ENCODE assay signal across 8 cellular contexts in the genomic region with DNA sequence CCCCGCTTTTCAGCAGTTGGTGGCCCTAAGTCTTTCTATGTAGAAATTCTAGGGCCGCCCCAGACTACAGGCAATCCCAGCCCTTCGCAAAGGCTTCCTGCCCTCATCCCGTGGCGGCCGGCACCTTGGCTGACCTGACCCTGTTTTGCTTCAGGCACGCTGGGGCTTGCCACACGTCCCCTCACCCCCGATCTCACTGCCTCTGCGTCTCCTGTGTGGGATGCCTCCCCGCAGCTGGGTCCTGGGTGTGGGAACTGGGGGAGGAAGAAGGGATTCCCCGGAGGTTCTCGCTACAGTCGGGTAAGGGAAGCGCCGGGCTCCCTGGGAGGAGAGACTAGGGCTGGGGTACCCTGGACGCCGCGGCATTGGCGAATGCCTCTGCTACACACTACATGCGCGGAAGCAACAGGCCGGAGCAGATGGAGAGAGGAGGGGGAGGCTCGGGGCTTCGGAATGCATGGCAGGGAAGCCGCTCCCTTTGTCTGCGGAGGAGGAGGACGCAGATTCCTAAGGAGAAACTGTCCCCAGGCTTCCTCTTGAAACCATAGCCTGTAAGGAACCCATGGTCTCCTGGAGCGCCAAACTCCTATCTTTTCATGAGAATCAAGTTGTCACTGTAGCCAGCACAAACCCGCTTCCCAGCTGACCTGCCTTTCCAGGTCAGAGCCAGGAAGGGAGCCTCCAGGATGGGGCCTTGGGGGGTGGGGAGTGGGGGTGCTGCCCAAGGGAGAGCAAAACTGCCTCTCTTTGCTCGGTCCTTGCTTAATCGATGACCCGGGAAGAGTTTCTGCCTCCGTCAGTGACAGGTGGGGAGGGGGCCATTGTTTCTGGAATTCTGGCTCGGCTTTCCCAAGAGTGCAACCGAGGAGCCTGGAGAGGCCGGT. TPM values are rescaled to one million over a fixed set of nuclear protein-coding genes. Genes with fewer than 3 reads are reported as not detected.
DNase-seq lines count a peak whose midpoint lies in the region; ATAC-seq, FAIRE-seq and TF ChIP-seq lines count a peak whose summit lies in the region.

No MANE protein-coding gene starts in this region.

- no TSS peak for BruUV-seq in endothelial cell of umbilical vein (replicated peaks; lab: Mats Ljungman, UMichigan)

- H3K4me3 ChIP-seq in CD4-positive, CD25-positive, alpha-beta regulatory T cell (ENCODE audit: low read depth, low read length) = no peak overlapping the region
- H3K4me3 ChIP-seq in H7 (ENCODE audit: insufficient read depth, low read depth, low read length) (peak overlapping the region; percentile 74), endothelial cell of umbilical vein (replicated peaks in 1 of 3; ENCODE audit: insufficient read depth in 1 of 3, low read depth in 1 of 3, low read length in 3 of 3) (no peak overlapping the region)

- H3K27me3 Mint-ChIP-seq in CD4-positive, CD25-positive, alpha-beta regulatory T cell = peaks cover 37% of the 10 kb centered on the region

- H3K36me3 Mint-ChIP-seq in CD4-positive, CD25-positive, alpha-beta regulatory T cell = no peaks in the 10 kb centered on the region

- no peaks in the 10 kb centered on the region for H3K9me1 ChIP-seq in endothelial cell of umbilical vein (replicated peaks; ENCODE audit: control insufficient read depth, extremely low read depth, insufficient read depth, low read length)

- no peaks in the 10 kb centered on the region for H3K36me3 ChIP-seq in CD4-positive, CD25-positive, alpha-beta regulatory T cell (ENCODE audit: control insufficient read depth, insufficient read depth, low read length)
- no peaks in the 10 kb centered on the region for H3K36me3 ChIP-seq in H7 (replicated peaks; ENCODE audit: control insufficient read depth, insufficient read depth, low read length)
- H3K36me3 ChIP-seq in endothelial cell of umbilical vein (ENCODE audit: control insufficient read depth in 2 of 2, extremely low read depth in 1 of 2, insufficient read depth in 2 of 2, low read length in 2 of 2) = no peaks in the 10 kb centered on the region

- no peaks in the 10 kb centered on the region for H3K79me2 ChIP-seq in endothelial cell of umbilical vein (ENCODE audit: control insufficient read depth, insufficient read depth, low read length)

- CTCF ChIA-PET in RWPE1 (lab: Yijun Ruan, JAX) (interaction anchor here (0.7 to 2.5 kb wide), 3 partner anchors 13 to 33 kb away, joined by 3 to 24 read pairs (median 15); no protein-coding TSS in a partner anchor), endothelial cell of umbilical vein (lab: Charles Lee) (interaction anchor here (0.8 to 5.0 kb wide), 5 partner anchors 13 to 67 kb away, joined by 4 to 86 read pairs (median 15); a partner anchor contains a TSS)

- peaks cover 0 to 8% (median 1%) of the 10 kb centered on the region in 4 donors for H3K4me1 Mint-ChIP-seq in CD4-positive, CD25-positive, alpha-beta regulatory T cell

- dilution Hi-C loops in endothelial cell of umbilical vein (cut with MboI; ENCODE audit: extremely low pct_ligation_motif_present, low sequenced_read_pairs) = no loop called here

- peaks cover 20% of the 10 kb centered on the region for H3K4me1 ChIP-seq in CD4-positive, CD25-positive, alpha-beta regulatory T cell (ENCODE audit: control insufficient read depth, insufficient read depth, low read length, poor library complexity, severe bottlenecking)
- peaks cover 8% of the 10 kb centered on the region for H3K4me1 ChIP-seq in endothelial cell of umbilical vein (ENCODE audit: control insufficient read depth, extremely low read depth, insufficient read depth, low read length)

- no peaks in the 10 kb centered on the region for H4K20me1 ChIP-seq in endothelial cell of umbilical vein (replicated peaks; ENCODE audit: control insufficient read depth, extremely low read depth, insufficient read depth, low read length)

- no peaks in the 10 kb centered on the region for H3K9me3 ChIP-seq in CD4-positive, CD25-positive, alpha-beta regulatory T cell (ENCODE audit: control insufficient read depth in 2 of 2, low read length in 2 of 2)
- H3K9me3 ChIP-seq in endothelial cell of umbilical vein (replicated peaks; ENCODE audit: control insufficient read depth, insufficient read depth, low read length) = no peaks in the 10 kb centered on the region

- no peaks in the 10 kb centered on the region for H3K9me3 Mint-ChIP-seq in CD4-positive, CD25-positive, alpha-beta regulatory T cell

- peak overlapping the region in 1 of 3 donors; percentile 66 for H3K27ac Mint-ChIP-seq in CD4-positive, CD25-positive, alpha-beta regulatory T cell

- no peak for TF ChIP-seq POLR2A in endothelial cell of umbilical vein (IDR thresholded peaks at IDR 0.05; ENCODE audit: low read depth, low read length)

- intact Hi-C loops in endothelial cell of umbilical vein (cut with micrococcal nuclease) = no loop called here

- DNase-seq in CD4-positive, CD25-positive, alpha-beta regulatory T cell = peak in 1 of 3 donors; percentile 15
- peak; percentile 73 for DNase-seq in H7
- peak; percentile 20 for DNase-seq in RWPE1 (ENCODE audit: low spot score)
- DNase-seq in endothelial cell of umbilical vein (ENCODE audit: low read depth, low spot score) = no peak
- DNase-seq in myocyte (ENCODE audit: low read depth) = peak; percentile 47
- DNase-seq in NCI-H1092 treated with DMSO at 0.1 percent for 48 hours (lab: John Stamatoyannopoulos, UW) = no peak
- DNase-seq in GM10266 (ENCODE audit: extremely low spot score) = no peak
- DNase-seq in germinal center (ENCODE audit: low spot score) = no peak

- H3K4me2 ChIP-seq in endothelial cell of umbilical vein (ENCODE audit: insufficient read depth, low read length) = peak overlapping the region; percentile 44

- H3K27ac ChIP-seq in CD4-positive, CD25-positive, alpha-beta regulatory T cell (ENCODE audit: insufficient read depth, low read length, poor library complexity, severe bottlenecking) = no peak overlapping the region
- H3K27ac ChIP-seq in RWPE1 (peak overlapping the region; percentile 93), endothelial cell of umbilical vein (ENCODE audit: insufficient read depth, low read depth, low read length) (no peak overlapping the region)

- no peak overlapping the region for H3K9ac ChIP-seq in endothelial cell of umbilical vein (replicated peaks; ENCODE audit: extremely low read depth, insufficient read depth, low read length)

- peak overlapping the region; percentile 72 for H2AFZ ChIP-seq in endothelial cell of umbilical vein (ENCODE audit: low read depth, low read length)

- peak overlapping the region; percentile 73 to 91 (median 90) for H3K4me3 Mint-ChIP-seq in CD4-positive, CD25-positive, alpha-beta regulatory T cell

- no peak for ATAC-seq in CD4-positive, CD25-positive, alpha-beta regulatory T cell (ENCODE audit: low read depth in 2 of 2)

- FAIRE-seq in endothelial cell of umbilical vein (lab: Jason Lieb, UNC) = no peak

- TF ChIP-seq CTCF in RWPE1 (conservative IDR thresholded peaks at IDR 0.05; ENCODE audit: low read depth) (no peak), endothelial cell of umbilical vein (IDR thresholded peaks at IDR 0.05; ENCODE audit: extremely low read depth in 1 of 2, insufficient read depth in 1 of 2, low read depth in 1 of 2, low read length in 2 of 2) (no peak), GM10266 (IDR thresholded peaks at IDR 0.05; ENCODE audit: control insufficient read depth, insufficient read depth, low read depth, missing control alignments) (no peak)

- H3K27me3 ChIP-seq in CD4-positive, CD25-positive, alpha-beta regulatory T cell (ENCODE audit: control insufficient read depth, insufficient read depth, low read length) = peaks cover 5% of the 10 kb centered on the region
- H3K27me3 ChIP-seq in H7 (ENCODE audit: control insufficient read depth, insufficient read depth, low read length) (peaks cover 5% of the 10 kb centered on the region), endothelial cell of umbilical vein (ENCODE audit: control insufficient read depth in 2 of 2, insufficient read depth in 2 of 2, low read length in 2 of 2) (peaks cover 38 to 42% of the 10 kb centered on the region in 2 experiments)

- POLR2A ChIA-PET in RWPE1 (lab: Yijun Ruan, JAX; ENCODE audit: low non-redundant PET) (interaction anchor here (0.7 kb wide), 1 partner anchor 496 kb away, joined by 9 read pairs; no protein-coding TSS in a partner anchor), endothelial cell of umbilical vein (lab: Charles Lee) (no interaction called here)

RNA-seq across cellular contexts. Expression of a gene that starts 1.4 kb away (rescaled TPM):
- 1.0 TPM for total RNA-seq in CD4-positive, CD25-positive, alpha-beta regulatory T cell
- under 1 TPM in 2 of 4 donors, not detected in 2; 0.11 to 0.25 TPM for polyA plus RNA-seq in CD4-positive, CD25-positive, alpha-beta regulatory T cell
- total RNA-seq in H7 (2014; rRNA removed; shearing (Covaris generic)) = 4.9 and 7.6 TPM in 2 replicates
- total RNA-seq in endothelial cell of umbilical vein (0.51 and 0.91 TPM in 2 replicates), myocyte (7.9 and 8.2 TPM in 2 replicates)
- polyA plus RNA-seq in endothelial cell of umbilical vein = 0.06 and 0.08 TPM in 2 replicates
- polyA plus RNA-seq in endothelial cell of umbilical vein (2011; cell fraction: cytosol; rRNA removed) = 0.06 and 0.08 TPM in 2 replicates
- polyA plus RNA-seq in endothelial cell of umbilical vein (2011; cell fraction: nucleus; rRNA removed) = 0.14 and 0.18 TPM in 2 replicates
- polyA plus RNA-seq in endothelial cell of umbilical vein (2012) = 0.27 and 0.49 TPM in 2 replicates
- 0.19 and 0.34 TPM in 2 replicates for polyA minus RNA-seq in endothelial cell of umbilical vein
- 5.6 TPM for polyA minus RNA-seq in endothelial cell of umbilical vein (2011; cell fraction: cytosol; rRNA and poly(A)+ RNA removed)
- 0.05 and 0.24 TPM in 2 replicates for polyA minus RNA-seq in endothelial cell of umbilical vein (2011; cell fraction: nucleus; rRNA and poly(A)+ RNA removed)
- 53.3 TPM for polyA plus RNA-seq in myocyte (2012)

RNA-seq across cellular contexts. Expression of a gene that starts 30.7 kb away (rescaled TPM):
- total RNA-seq in CD4-positive, CD25-positive, alpha-beta regulatory T cell = 73.4 TPM
- polyA plus RNA-seq in CD4-positive, CD25-positive, alpha-beta regulatory T cell = 10 to 100 TPM; 28.6 to 41.5 (median 32.8) TPM
- 9.2 and 11.0 TPM in 2 replicates for total RNA-seq in H7 (2014; rRNA removed; shearing (Covaris generic))
- 53.0 and 57.4 TPM in 2 replicates for total RNA-seq in endothelial cell of umbilical vein
- 13.6 and 20.1 TPM in 2 replicates for polyA plus RNA-seq in endothelial cell of umbilical vein
- 20.4 and 22.5 TPM in 2 replicates for polyA plus RNA-seq in endothelial cell of umbilical vein (2011; cell fraction: cytosol; rRNA removed)
- polyA plus RNA-seq in endothelial cell of umbilical vein (2011; cell fraction: nucleus; rRNA removed) = 112 and 119 TPM in 2 replicates
- polyA plus RNA-seq in endothelial cell of umbilical vein (2012) = 20.2 and 27.4 TPM in 2 replicates
- 32.8 and 33.6 TPM in 2 replicates for polyA minus RNA-seq in endothelial cell of umbilical vein
- polyA minus RNA-seq in endothelial cell of umbilical vein (2011; cell fraction: cytosol; rRNA and poly(A)+ RNA removed) = 19.9 TPM
- polyA minus RNA-seq in endothelial cell of umbilical vein (2011; cell fraction: nucleus; rRNA and poly(A)+ RNA removed) = 38.8 and 47.7 TPM in 2 replicates
- total RNA-seq in myocyte = 12.6 and 13.3 TPM in 2 replicates
- 10.1 TPM for polyA plus RNA-seq in myocyte (2012)

RNA-seq across cellular contexts. Expression of a gene that starts 39.4 kb away (rescaled TPM):
- total RNA-seq in CD4-positive, CD25-positive, alpha-beta regulatory T cell = 0.07 TPM
- polyA plus RNA-seq in CD4-positive, CD25-positive, alpha-beta regulatory T cell = 1 to 10 TPM in 1 of 4 donors, under 1 TPM in 2, not detected in 1; 0.17 to 1.8 (median 0.35) TPM
- total RNA-seq in H7 (2014; rRNA removed; shearing (Covaris generic)) = not detected in 2 replicates
- total RNA-seq in endothelial cell of umbilical vein (not detected in 2 replicates), myocyte (not detected in 2 replicates)
- not detected in 2 replicates for polyA plus RNA-seq in endothelial cell of umbilical vein
- polyA plus RNA-seq in endothelial cell of umbilical vein (2011; cell fraction: cytosol; rRNA removed) = not detected in 2 replicates
- not detected in 2 replicates for polyA plus RNA-seq in endothelial cell of umbilical vein (2011; cell fraction: nucleus; rRNA removed)
- not detected in 2 replicates for polyA plus RNA-seq in endothelial cell of umbilical vein (2012)
- polyA minus RNA-seq in endothelial cell of umbilical vein = not detected in 2 replicates
- polyA minus RNA-seq in endothelial cell of umbilical vein (2011; cell fraction: cytosol; rRNA and poly(A)+ RNA removed) = not detected
- not detected in 2 replicates for polyA minus RNA-seq in endothelial cell of umbilical vein (2011; cell fraction: nucleus; rRNA and poly(A)+ RNA removed)
- 0.10 TPM for polyA plus RNA-seq in myocyte (2012)

Comparison
In these comparisons a context has a peak if more than half of its experiments do, and no peak if none do; other contexts are left out.
1. DNase-seq: peak in H7 (single experiment), RWPE1 (single experiment) and myocyte (single experiment); none in endothelial cell of umbilical vein (single experiment), NCI-H1092 treated with DMSO at 0.1 percent for 48 hours (single experiment), GM10266 (single experiment) and germinal center (single experiment).